Comparison of ENCODE assay signal across 2 cellular contexts in the genomic region with DNA sequence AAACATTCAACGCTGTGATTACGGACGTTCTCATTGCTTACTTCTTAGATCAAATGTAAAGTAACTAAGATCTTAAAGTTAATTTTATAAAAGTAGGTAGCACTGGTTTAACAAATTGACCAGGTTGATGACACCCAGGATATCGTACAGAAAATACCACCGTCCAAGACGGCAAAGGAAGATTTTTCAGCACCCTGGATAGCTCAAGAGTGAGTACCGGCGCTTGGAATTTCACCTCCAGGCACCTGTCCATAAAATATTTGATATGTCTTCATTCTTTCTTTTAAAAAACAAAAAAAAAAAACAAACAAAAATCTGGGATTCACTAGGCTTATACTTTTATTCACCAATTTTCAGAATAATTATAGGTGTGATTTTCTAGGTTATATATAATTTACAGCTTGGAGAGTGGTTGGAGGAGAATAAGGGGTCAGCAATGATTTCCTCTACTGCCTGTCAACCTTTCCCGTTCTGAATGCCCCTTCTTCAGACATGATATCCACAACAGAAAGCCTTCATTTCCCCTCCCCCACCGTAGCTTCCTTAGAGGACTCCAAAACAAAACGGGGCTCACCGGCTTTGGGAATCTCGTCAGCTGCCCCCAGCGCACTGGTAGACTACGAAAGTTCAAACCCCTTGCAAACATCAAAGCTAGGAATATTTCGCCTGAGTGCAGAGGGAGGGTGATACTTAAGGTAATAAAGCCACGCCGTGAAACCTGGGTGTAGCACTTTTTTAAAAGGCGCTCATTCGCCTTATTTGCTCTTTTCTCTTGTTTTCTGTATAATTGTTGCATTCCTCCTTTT.
TF ChIP-seq lines count a peak whose summit lies in the region.

No MANE protein-coding gene starts in this region.

TF ChIP-seq in HEK293, 187 proteins besides CTCF, POLR2A, EP300 and RAD21:
- TF ChIP-seq ZNF341 (tag by site-specific recombination; IDR thresholded peaks at IDR 0.05; ENCODE audit: low read depth) (no peak), GLI2 (tag by site-specific recombination; IDR thresholded peaks at IDR 0.05; ENCODE audit: borderline replicate concordance, low read depth) (no peak), IKZF3 (tag by site-specific recombination; IDR thresholded peaks at IDR 0.05) (no peak), KLF10 (tag by site-specific recombination; IDR thresholded peaks at IDR 0.05) (no peak), ZNF548 (tag by site-specific recombination; IDR thresholded peaks at IDR 0.05) (no peak), SCRT1 (tag by site-specific recombination; IDR thresholded peaks at IDR 0.05; ENCODE audit: borderline replicate concordance) (no peak), ZNF830 (tag by site-specific recombination; IDR thresholded peaks at IDR 0.05; ENCODE audit: low read depth) (no peak)
- TF ChIP-seq, protein P1, sequence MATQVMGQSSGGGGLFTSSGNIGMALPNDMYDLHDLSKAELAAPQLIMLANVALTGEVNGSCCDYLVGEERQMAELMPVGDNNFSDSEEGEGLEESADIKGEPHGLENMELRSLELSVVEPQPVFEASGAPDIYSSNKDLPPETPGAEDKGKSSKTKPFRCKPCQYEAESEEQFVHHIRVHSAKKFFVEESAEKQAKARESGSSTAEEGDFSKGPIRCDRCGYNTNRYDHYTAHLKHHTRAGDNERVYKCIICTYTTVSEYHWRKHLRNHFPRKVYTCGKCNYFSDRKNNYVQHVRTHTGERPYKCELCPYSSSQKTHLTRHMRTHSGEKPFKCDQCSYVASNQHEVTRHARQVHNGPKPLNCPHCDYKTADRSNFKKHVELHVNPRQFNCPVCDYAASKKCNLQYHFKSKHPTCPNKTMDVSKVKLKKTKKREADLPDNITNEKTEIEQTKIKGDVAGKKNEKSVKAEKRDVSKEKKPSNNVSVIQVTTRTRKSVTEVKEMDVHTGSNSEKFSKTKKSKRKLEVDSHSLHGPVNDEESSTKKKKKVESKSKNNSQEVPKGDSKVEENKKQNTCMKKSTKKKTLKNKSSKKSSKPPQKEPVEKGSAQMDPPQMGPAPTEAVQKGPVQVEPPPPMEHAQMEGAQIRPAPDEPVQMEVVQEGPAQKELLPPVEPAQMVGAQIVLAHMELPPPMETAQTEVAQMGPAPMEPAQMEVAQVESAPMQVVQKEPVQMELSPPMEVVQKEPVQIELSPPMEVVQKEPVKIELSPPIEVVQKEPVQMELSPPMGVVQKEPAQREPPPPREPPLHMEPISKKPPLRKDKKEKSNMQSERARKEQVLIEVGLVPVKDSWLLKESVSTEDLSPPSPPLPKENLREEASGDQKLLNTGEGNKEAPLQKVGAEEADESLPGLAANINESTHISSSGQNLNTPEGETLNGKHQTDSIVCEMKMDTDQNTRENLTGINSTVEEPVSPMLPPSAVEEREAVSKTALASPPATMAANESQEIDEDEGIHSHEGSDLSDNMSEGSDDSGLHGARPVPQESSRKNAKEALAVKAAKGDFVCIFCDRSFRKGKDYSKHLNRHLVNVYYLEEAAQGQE (tag by site-specific recombination; IDR thresholded peaks at IDR 0.05): peak; percentile 94

TF ChIP-seq in K562, 482 proteins besides CTCF, POLR2A, EP300 and RAD21 (continues in another document):
- TF ChIP-seq MYC (IDR thresholded peaks at IDR 0.05; ENCODE audit: low read depth, low read length) (no peak), MYC (CRISPR knock-in tag; IDR thresholded peaks at IDR 0.05; ENCODE audit: borderline replicate concordance, low read depth) (no peak), BACH1 (tag; IDR thresholded peaks at IDR 0.05) (no peak), ZNF766 (CRISPR knock-in tag; conservative IDR thresholded peaks at IDR 0.05) (peak; percentile 60; the same call in 1 of the 2 replicates), ZNF644 (tag; IDR thresholded peaks at IDR 0.05; ENCODE audit: low read depth) (peak; percentile 75; the same call in 1 of the 2 replicates), NR2F6 (CRISPR knock-in tag; IDR thresholded peaks at IDR 0.05) (no peak), ZC3H11A (IDR thresholded peaks at IDR 0.05; ENCODE audit: low read depth, low read length) (no peak), DMBX1 (CRISPR knock-in tag; IDR thresholded peaks at IDR 0.05; ENCODE audit: borderline replicate concordance) (peak; percentile 68; the same call in 1 of the 2 replicates), POLR2H (tag; IDR thresholded peaks at IDR 0.05; ENCODE audit: low read depth) (no peak)
- TF ChIP-seq, protein P1 (CRISPR knock-in tag; IDR thresholded peaks at IDR 0.05; ENCODE audit: low read depth): peak; percentile 88
- TF ChIP-seq, protein P2, sequence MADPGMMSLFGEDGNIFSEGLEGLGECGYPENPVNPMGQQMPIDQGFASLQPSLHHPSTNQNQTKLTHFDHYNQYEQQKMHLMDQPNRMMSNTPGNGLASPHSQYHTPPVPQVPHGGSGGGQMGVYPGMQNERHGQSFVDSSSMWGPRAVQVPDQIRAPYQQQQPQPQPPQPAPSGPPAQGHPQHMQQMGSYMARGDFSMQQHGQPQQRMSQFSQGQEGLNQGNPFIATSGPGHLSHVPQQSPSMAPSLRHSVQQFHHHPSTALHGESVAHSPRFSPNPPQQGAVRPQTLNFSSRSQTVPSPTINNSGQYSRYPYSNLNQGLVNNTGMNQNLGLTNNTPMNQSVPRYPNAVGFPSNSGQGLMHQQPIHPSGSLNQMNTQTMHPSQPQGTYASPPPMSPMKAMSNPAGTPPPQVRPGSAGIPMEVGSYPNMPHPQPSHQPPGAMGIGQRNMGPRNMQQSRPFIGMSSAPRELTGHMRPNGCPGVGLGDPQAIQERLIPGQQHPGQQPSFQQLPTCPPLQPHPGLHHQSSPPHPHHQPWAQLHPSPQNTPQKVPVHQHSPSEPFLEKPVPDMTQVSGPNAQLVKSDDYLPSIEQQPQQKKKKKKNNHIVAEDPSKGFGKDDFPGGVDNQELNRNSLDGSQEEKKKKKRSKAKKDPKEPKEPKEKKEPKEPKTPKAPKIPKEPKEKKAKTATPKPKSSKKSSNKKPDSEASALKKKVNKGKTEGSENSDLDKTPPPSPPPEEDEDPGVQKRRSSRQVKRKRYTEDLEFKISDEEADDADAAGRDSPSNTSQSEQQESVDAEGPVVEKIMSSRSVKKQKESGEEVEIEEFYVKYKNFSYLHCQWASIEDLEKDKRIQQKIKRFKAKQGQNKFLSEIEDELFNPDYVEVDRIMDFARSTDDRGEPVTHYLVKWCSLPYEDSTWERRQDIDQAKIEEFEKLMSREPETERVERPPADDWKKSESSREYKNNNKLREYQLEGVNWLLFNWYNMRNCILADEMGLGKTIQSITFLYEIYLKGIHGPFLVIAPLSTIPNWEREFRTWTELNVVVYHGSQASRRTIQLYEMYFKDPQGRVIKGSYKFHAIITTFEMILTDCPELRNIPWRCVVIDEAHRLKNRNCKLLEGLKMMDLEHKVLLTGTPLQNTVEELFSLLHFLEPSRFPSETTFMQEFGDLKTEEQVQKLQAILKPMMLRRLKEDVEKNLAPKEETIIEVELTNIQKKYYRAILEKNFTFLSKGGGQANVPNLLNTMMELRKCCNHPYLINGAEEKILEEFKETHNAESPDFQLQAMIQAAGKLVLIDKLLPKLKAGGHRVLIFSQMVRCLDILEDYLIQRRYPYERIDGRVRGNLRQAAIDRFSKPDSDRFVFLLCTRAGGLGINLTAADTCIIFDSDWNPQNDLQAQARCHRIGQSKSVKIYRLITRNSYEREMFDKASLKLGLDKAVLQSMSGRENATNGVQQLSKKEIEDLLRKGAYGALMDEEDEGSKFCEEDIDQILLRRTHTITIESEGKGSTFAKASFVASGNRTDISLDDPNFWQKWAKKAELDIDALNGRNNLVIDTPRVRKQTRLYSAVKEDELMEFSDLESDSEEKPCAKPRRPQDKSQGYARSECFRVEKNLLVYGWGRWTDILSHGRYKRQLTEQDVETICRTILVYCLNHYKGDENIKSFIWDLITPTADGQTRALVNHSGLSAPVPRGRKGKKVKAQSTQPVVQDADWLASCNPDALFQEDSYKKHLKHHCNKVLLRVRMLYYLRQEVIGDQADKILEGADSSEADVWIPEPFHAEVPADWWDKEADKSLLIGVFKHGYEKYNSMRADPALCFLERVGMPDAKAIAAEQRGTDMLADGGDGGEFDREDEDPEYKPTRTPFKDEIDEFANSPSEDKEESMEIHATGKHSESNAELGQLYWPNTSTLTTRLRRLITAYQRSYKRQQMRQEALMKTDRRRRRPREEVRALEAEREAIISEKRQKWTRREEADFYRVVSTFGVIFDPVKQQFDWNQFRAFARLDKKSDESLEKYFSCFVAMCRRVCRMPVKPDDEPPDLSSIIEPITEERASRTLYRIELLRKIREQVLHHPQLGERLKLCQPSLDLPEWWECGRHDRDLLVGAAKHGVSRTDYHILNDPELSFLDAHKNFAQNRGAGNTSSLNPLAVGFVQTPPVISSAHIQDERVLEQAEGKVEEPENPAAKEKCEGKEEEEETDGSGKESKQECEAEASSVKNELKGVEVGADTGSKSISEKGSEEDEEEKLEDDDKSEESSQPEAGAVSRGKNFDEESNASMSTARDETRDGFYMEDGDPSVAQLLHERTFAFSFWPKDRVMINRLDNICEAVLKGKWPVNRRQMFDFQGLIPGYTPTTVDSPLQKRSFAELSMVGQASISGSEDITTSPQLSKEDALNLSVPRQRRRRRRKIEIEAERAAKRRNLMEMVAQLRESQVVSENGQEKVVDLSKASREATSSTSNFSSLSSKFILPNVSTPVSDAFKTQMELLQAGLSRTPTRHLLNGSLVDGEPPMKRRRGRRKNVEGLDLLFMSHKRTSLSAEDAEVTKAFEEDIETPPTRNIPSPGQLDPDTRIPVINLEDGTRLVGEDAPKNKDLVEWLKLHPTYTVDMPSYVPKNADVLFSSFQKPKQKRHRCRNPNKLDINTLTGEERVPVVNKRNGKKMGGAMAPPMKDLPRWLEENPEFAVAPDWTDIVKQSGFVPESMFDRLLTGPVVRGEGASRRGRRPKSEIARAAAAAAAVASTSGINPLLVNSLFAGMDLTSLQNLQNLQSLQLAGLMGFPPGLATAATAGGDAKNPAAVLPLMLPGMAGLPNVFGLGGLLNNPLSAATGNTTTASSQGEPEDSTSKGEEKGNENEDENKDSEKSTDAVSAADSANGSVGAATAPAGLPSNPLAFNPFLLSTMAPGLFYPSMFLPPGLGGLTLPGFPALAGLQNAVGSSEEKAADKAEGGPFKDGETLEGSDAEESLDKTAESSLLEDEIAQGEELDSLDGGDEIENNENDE (IDR thresholded peaks at IDR 0.05; ENCODE audit: low read depth, low read length): no peak
- TF ChIP-seq, protein P3, sequence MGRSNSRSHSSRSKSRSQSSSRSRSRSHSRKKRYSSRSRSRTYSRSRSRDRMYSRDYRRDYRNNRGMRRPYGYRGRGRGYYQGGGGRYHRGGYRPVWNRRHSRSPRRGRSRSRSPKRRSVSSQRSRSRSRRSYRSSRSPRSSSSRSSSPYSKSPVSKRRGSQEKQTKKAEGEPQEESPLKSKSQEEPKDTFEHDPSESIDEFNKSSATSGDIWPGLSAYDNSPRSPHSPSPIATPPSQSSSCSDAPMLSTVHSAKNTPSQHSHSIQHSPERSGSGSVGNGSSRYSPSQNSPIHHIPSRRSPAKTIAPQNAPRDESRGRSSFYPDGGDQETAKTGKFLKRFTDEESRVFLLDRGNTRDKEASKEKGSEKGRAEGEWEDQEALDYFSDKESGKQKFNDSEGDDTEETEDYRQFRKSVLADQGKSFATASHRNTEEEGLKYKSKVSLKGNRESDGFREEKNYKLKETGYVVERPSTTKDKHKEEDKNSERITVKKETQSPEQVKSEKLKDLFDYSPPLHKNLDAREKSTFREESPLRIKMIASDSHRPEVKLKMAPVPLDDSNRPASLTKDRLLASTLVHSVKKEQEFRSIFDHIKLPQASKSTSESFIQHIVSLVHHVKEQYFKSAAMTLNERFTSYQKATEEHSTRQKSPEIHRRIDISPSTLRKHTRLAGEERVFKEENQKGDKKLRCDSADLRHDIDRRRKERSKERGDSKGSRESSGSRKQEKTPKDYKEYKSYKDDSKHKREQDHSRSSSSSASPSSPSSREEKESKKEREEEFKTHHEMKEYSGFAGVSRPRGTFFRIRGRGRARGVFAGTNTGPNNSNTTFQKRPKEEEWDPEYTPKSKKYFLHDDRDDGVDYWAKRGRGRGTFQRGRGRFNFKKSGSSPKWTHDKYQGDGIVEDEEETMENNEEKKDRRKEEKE (IDR thresholded peaks at IDR 0.05; ENCODE audit: borderline replicate concordance in 1 of 2, control insufficient read depth in 1 of 2, low read depth in 2 of 2, low read length in 1 of 2): no peak
